8 cellular contexts compared by ENCODE assay signal in genomic region chr1:236140705-236141446, GRCh38. TPM values are rescaled to one million over a fixed set of nuclear protein-coding genes. Genes with fewer than 3 reads are reported as not detected.
DNase-seq lines count a peak whose midpoint lies in the region; ATAC-seq and TF ChIP-seq lines count a peak whose summit lies in the region.

No MANE protein-coding gene starts in this region.

- intact Hi-C loops in naive thymus-derived CD4-positive, alpha-beta T cell (cut with micrococcal nuclease) = loop anchor here in 1 of 2 donors (1.0 to 10.0 kb wide), 4 partner anchors 21 to 464 kb away; partner anchors contain the start of genes EDARADD, HEATR1 and LGALS8

- peaks cover 0 to 4% (median 0%) of the 10 kb centered on the region in 11 donors for H3K9me3 Mint-ChIP-seq in naive thymus-derived CD4-positive, alpha-beta T cell

- H3K9ac ChIP-seq in HUES64 (ENCODE audit: low read depth, low read length) = no peak overlapping the region; the same call in 1 of the 2 replicates

- CTCF ChIA-PET in naive thymus-derived CD4-positive, alpha-beta T cell (lab: Charles Lee) = interaction anchor here (0.7 kb wide), 1 partner anchor 33 kb away, joined by 3 read pairs; no protein-coding TSS in a partner anchor

- H3K36me3 ChIP-seq in HUES64 (ENCODE audit: insufficient read depth, low read length) = no peaks in the 10 kb centered on the region
- no peaks in the 10 kb centered on the region for H3K36me3 ChIP-seq in naive thymus-derived CD4-positive, alpha-beta T cell (ENCODE audit: control insufficient read depth in 2 of 3, insufficient read depth in 3 of 3, low read length in 3 of 3)

- TF ChIP-seq CTCF in AG09309 (IDR thresholded peaks at IDR 0.05; ENCODE audit: control insufficient read depth, insufficient read depth, low read depth, low read length, missing control alignments) = no peak

- H3K27ac ChIP-seq in HUES64 (ENCODE audit: low read depth, low read length) = no peak overlapping the region
- no peak overlapping the region for H3K27ac ChIP-seq in naive thymus-derived CD4-positive, alpha-beta T cell (ENCODE audit: low read depth, low read length)

- peak overlapping the region; percentile 71 to 99 (median 84) for H3K4me3 Mint-ChIP-seq in naive thymus-derived CD4-positive, alpha-beta T cell

- POLR2A ChIA-PET in naive thymus-derived CD4-positive, alpha-beta T cell (lab: Charles Lee) = interaction anchor here (1.0 kb wide), 1 partner anchor 140 kb away, joined by 3 read pairs; no protein-coding TSS in a partner anchor

- DNase-seq in AG09309 (ENCODE audit: low read depth) (no peak), cerebellum (ENCODE audit: low spot score) (peak; percentile 28), NCI-H82 treated with DMSO at 0.1 percent for 48 hours (lab: John Stamatoyannopoulos, UW; ENCODE audit: unreplicated experiment) (no peak), UCSD-AML1 (lab: John Stamatoyannopoulos, UW; ENCODE audit: unreplicated experiment) (no peak), NCI-H1048 (lab: John Stamatoyannopoulos, UW) (no peak)
- DNase-seq in naive thymus-derived CD4-positive, alpha-beta T cell = no peak

- peaks cover 0 to 2% (median 0%) of the 10 kb centered on the region in 5 donors for H3K36me3 Mint-ChIP-seq in naive thymus-derived CD4-positive, alpha-beta T cell

- H3K9me3 ChIP-seq in HUES64 (ENCODE audit: insufficient read depth, low read depth, low read length) = no peaks in the 10 kb centered on the region
- no peaks in the 10 kb centered on the region for H3K9me3 ChIP-seq in naive thymus-derived CD4-positive, alpha-beta T cell (ENCODE audit: control insufficient read depth in 2 of 3, low read length in 3 of 3)

- H3K4me3 ChIP-seq in AG09309 (ENCODE audit: control insufficient read depth, low read depth, low read length) = peak overlapping the region; percentile 53
- peak overlapping the region; percentile 61 for H3K4me3 ChIP-seq in HUES64 (ENCODE audit: low read length)
- H3K4me3 ChIP-seq in naive thymus-derived CD4-positive, alpha-beta T cell (ENCODE audit: low read length) = peak overlapping the region; percentile 43

- H3K27me3 Mint-ChIP-seq in naive thymus-derived CD4-positive, alpha-beta T cell = peaks cover 13 to 55% (median 18%) of the 10 kb centered on the region in 5 donors

- peaks cover 4% of the 10 kb centered on the region; the same call in 1 of the 2 replicates for H3K4me1 ChIP-seq in HUES64 (ENCODE audit: insufficient read depth, low read length)
- H3K4me1 ChIP-seq in naive thymus-derived CD4-positive, alpha-beta T cell (ENCODE audit: control insufficient read depth in 2 of 2, insufficient read depth in 2 of 2, low read length in 2 of 2) = peaks cover 12 to 15% of the 10 kb centered on the region in 2 donors

- peak overlapping the region in 1 of 9 donors; percentile 55 for H3K27ac Mint-ChIP-seq in naive thymus-derived CD4-positive, alpha-beta T cell

- 16% methylated on average over 18 of the region's 18 CpGs for WGBS in HUES64

- ATAC-seq in naive thymus-derived CD4-positive, alpha-beta T cell = no peak
- ATAC-seq in GM18517 (IDR thresholded peaks at IDR 0.05; ENCODE audit: unreplicated experiment) = no peak

- H3K4me1 Mint-ChIP-seq in naive thymus-derived CD4-positive, alpha-beta T cell = peaks cover 25 to 39% (median 33%) of the 10 kb centered on the region in 7 donors

- peaks cover 60% of the 10 kb centered on the region for H3K27me3 ChIP-seq in HUES64 (ENCODE audit: insufficient read depth, low read length)
- H3K27me3 ChIP-seq in naive thymus-derived CD4-positive, alpha-beta T cell (ENCODE audit: control insufficient read depth in 2 of 2, insufficient read depth in 2 of 2, low read length in 2 of 2) = no peaks in the 10 kb centered on the region

RNA-seq across cellular contexts. Expression of gene GPR137B, which starts 1.5 kb away (rescaled TPM):
- 4.2 TPM for polyA plus RNA-seq in HUES64 (2013, experiment 1 of 2)
- polyA plus RNA-seq in HUES64 (2013, experiment 2 of 2) = 5.5 TPM
- total RNA-seq in cerebellum = 34.5 TPM
- total RNA-seq in naive thymus-derived CD4-positive, alpha-beta T cell = 10 to 100 TPM in 1 of 5 experiments, 1 to 10 TPM in 4; 6.4 to 15.3 (median 7.0) TPM
- polyA plus RNA-seq in naive thymus-derived CD4-positive, alpha-beta T cell = 1 to 10 TPM; 2.8 to 3.9 TPM
